Comparison of ENCODE assay signal across 17 cellular contexts in the genomic region with DNA sequence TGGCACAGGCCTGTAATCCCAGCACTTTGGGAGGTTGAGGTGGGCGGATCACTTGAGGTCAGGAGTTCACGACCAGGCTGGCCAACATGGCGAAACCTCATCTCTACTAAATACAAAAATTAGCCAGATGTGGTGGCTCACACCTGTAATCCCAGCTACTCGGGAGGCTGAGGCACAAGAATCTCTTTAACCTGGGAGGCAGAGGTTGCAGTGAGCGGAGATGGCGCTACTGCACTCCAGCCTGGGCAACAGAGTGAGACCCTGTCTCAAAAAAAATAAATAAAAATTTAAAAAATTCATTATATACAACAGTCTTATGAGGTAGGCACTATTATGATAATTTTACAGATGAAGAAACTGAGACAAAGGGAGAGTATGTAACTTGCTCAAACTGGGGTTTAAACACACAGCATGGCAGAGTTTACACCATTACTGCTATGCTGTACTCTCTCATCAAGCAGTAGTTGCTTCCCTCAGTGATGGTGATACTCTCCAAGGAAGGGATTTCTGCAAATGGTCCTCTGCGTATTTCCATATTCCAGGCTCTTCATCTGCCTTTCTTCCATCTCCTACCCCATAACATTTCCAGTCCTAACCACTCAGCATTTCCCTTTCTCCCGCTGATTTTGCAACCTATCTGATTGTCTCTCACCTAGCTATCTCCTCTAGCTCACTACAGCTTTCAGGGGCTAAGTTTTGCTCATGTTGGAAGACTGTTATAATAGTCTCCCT.
DNase-seq lines count a peak whose midpoint lies in the region; ATAC-seq and TF ChIP-seq lines count a peak whose summit lies in the region.
"Had no signal": no experiment of that assay in that cellular context is flagged by ENCODE, and none has a peak within 500 bp of the region (broad histone marks: within the 10 kb centered on the region; RNA-seq: fewer than 3 reads in every experiment).

No MANE protein-coding gene starts in this region.

- peak; percentile 10 for TF ChIP-seq POLR2A in GM18505 (IDR thresholded peaks at IDR 0.05; ENCODE audit: borderline replicate concordance, extremely low read depth, insufficient read depth, insufficient read length)

- intact Hi-C loops in activated CD4-positive, alpha-beta memory T cell treated with anti-CD3 and anti-CD28 coated beads for 36 hours (cut with micrococcal nuclease) = no loop called here
- intact Hi-C loops in activated T-helper 1 cell treated with anti-CD3 and anti-CD28 coated beads, Interleukin-12 subunit alpha, Interleukin-12 subunit beta, Interleukin-2, Interleukin-4 antibody, amounts not matched to agents 30 ng/mL and 10 ng/mL and 1 ng/mL, durations not matched to agents 14 hours and 24 hours and 36 hours (cut with micrococcal nuclease) = no loop called here

- H3K27ac ChIP-seq in caudate nucleus (ENCODE audit: low read depth, low read length) = no peak overlapping the region
- H3K27ac ChIP-seq: HL-60, SK-N-MC had no signal

- no peak for ATAC-seq in GM18505 (IDR thresholded peaks at IDR 0.05; ENCODE audit: unreplicated experiment)
- no peak for ATAC-seq in memory B cell (ENCODE audit: low read depth)
- no peak for ATAC-seq in HG02973 (IDR thresholded peaks at IDR 0.05; ENCODE audit: unreplicated experiment)
- ATAC-seq in stimulated activated naive CD8-positive, alpha-beta T cell treated with anti-CD3 and anti-CD28 coated beads, Interleukin-15, Interleukin-2, amounts not matched to agents 100 U/mL and 50 U/mL, for 24 hours = no peak

- H3K27me3 Mint-ChIP-seq in activated CD4-positive, alpha-beta memory T cell treated with anti-CD3 and anti-CD28 coated beads, Interleukin-2, amount 10 ng/mL, durations not matched to agents 7 days and 5 days = no peaks in the 10 kb centered on the region
- no peaks in the 10 kb centered on the region for H3K27me3 Mint-ChIP-seq in activated CD4-positive, alpha-beta memory T cell treated with anti-CD3 and anti-CD28 coated beads for 36 hours
- no peaks in the 10 kb centered on the region for H3K27me3 Mint-ChIP-seq in activated T-helper 1 cell treated with anti-CD3 and anti-CD28 coated beads, Interleukin-12 subunit alpha, Interleukin-12 subunit beta, Interleukin-2, Interleukin-4 antibody, amounts not matched to agents 30 ng/mL and 10 ng/mL and 1 ng/mL, durations not matched to agents 14 hours and 24 hours and 36 hours (ENCODE audit: insufficient read depth)
- no peaks in the 10 kb centered on the region for H3K27me3 Mint-ChIP-seq in memory B cell

- H3K36me3 Mint-ChIP-seq in activated CD4-positive, alpha-beta memory T cell treated with anti-CD3 and anti-CD28 coated beads, Interleukin-2, amount 10 ng/mL, durations not matched to agents 7 days and 5 days (ENCODE audit: low read depth) = peaks cover 48% of the 10 kb centered on the region
- H3K36me3 Mint-ChIP-seq in activated CD4-positive, alpha-beta memory T cell treated with anti-CD3 and anti-CD28 coated beads for 36 hours = peaks cover 33% of the 10 kb centered on the region
- H3K36me3 Mint-ChIP-seq in activated T-helper 1 cell treated with anti-CD3 and anti-CD28 coated beads, Interleukin-12 subunit alpha, Interleukin-12 subunit beta, Interleukin-2, Interleukin-4 antibody, amounts not matched to agents 30 ng/mL and 10 ng/mL and 1 ng/mL, durations not matched to agents 14 hours and 24 hours and 36 hours (ENCODE audit: low read depth) = peaks cover 40% of the 10 kb centered on the region
- peaks cover 18% of the 10 kb centered on the region for H3K36me3 Mint-ChIP-seq in memory B cell

- POLR2A ChIA-PET in activated CD4-positive, alpha-beta memory T cell treated with anti-CD3 and anti-CD28 coated beads, Interleukin-2, amount 10 ng/mL, durations not matched to agents 7 days and 5 days (lab: Charles Lee) = interaction anchor here (1.3 to 1.5 kb wide), 2 partner anchors 11 to 13 kb away, joined by 3 to 5 read pairs; no protein-coding TSS in a partner anchor
- POLR2A ChIA-PET in activated CD4-positive, alpha-beta memory T cell treated with anti-CD3 and anti-CD28 coated beads for 36 hours (lab: Charles Lee) = interaction anchor here (1.2 kb wide), 1 partner anchor 271 kb away, joined by 4 read pairs; no protein-coding TSS in a partner anchor

- peaks cover 46% of the 10 kb centered on the region for H3K4me1 Mint-ChIP-seq in activated CD4-positive, alpha-beta memory T cell treated with anti-CD3 and anti-CD28 coated beads, Interleukin-2, amount 10 ng/mL, durations not matched to agents 7 days and 5 days
- peaks cover 49% of the 10 kb centered on the region for H3K4me1 Mint-ChIP-seq in activated CD4-positive, alpha-beta memory T cell treated with anti-CD3 and anti-CD28 coated beads for 36 hours (ENCODE audit: low read depth)
- H3K4me1 Mint-ChIP-seq in activated T-helper 1 cell treated with anti-CD3 and anti-CD28 coated beads, Interleukin-12 subunit alpha, Interleukin-12 subunit beta, Interleukin-2, Interleukin-4 antibody, amounts not matched to agents 30 ng/mL and 10 ng/mL and 1 ng/mL, durations not matched to agents 14 hours and 24 hours and 36 hours (ENCODE audit: low read depth) = peaks cover 60% of the 10 kb centered on the region
- H3K4me1 Mint-ChIP-seq in memory B cell = no peaks in the 10 kb centered on the region
- H3K4me1 Mint-ChIP-seq: H9 had no signal

- CTCF ChIA-PET in activated CD4-positive, alpha-beta memory T cell treated with anti-CD3 and anti-CD28 coated beads, Interleukin-2, amount 10 ng/mL, durations not matched to agents 7 days and 5 days (lab: Charles Lee) = interaction anchor here (0.6 kb wide), 1 partner anchor 343 kb away, joined by 3 read pairs; no protein-coding TSS in a partner anchor
- CTCF ChIA-PET in activated CD4-positive, alpha-beta memory T cell treated with anti-CD3 and anti-CD28 coated beads for 36 hours (lab: Charles Lee) = no interaction called here

- H3K27ac Mint-ChIP-seq in activated CD4-positive, alpha-beta memory T cell treated with anti-CD3 and anti-CD28 coated beads, Interleukin-2, amount 10 ng/mL, durations not matched to agents 7 days and 5 days = peak overlapping the region; percentile 17
- no peak overlapping the region for H3K27ac Mint-ChIP-seq in activated CD4-positive, alpha-beta memory T cell treated with anti-CD3 and anti-CD28 coated beads for 36 hours
- H3K27ac Mint-ChIP-seq in activated T-helper 1 cell treated with anti-CD3 and anti-CD28 coated beads, Interleukin-12 subunit alpha, Interleukin-12 subunit beta, Interleukin-2, Interleukin-4 antibody, amounts not matched to agents 30 ng/mL and 10 ng/mL and 1 ng/mL, durations not matched to agents 14 hours and 24 hours and 36 hours = peak overlapping the region; percentile 52
- H3K27ac Mint-ChIP-seq in memory B cell = peak overlapping the region; percentile 2
- H3K27ac Mint-ChIP-seq: H9 had no signal

- DNase-seq in activated CD4-positive, alpha-beta memory T cell treated with anti-CD3 and anti-CD28 coated beads, Interleukin-2, amount 10 ng/mL, durations not matched to agents 7 days and 5 days = no peak
- no peak for DNase-seq in activated CD4-positive, alpha-beta memory T cell treated with anti-CD3 and anti-CD28 coated beads for 36 hours
- no peak for DNase-seq in activated T-helper 1 cell treated with anti-CD3 and anti-CD28 coated beads, Interleukin-12 subunit alpha, Interleukin-12 subunit beta, Interleukin-2, Interleukin-4 antibody, amounts not matched to agents 30 ng/mL and 10 ng/mL and 1 ng/mL, durations not matched to agents 14 hours and 24 hours and 36 hours (ENCODE audit: low spot score)
- DNase-seq in memory B cell (ENCODE audit: low spot score in 2 of 2) = no peak
- no peak for DNase-seq in caudate nucleus (lab: John Stamatoyannopoulos, UW)
- no peak for DNase-seq in stimulated activated naive CD8-positive, alpha-beta T cell treated with anti-CD3 and anti-CD28 coated beads, Interleukin-15, Interleukin-2, amounts not matched to agents 100 U/mL and 50 U/mL, for 24 hours
- DNase-seq: GDM1, H9, NCI-H1048, NCI-H146, NCI-H2081, NCI-H748 treated with DMSO at 0.1 percent for 48 hours, Right ventricle myocardium superior had no signal

- no peak overlapping the region for H3K4me3 Mint-ChIP-seq in activated CD4-positive, alpha-beta memory T cell treated with anti-CD3 and anti-CD28 coated beads, Interleukin-2, amount 10 ng/mL, durations not matched to agents 7 days and 5 days
- H3K4me3 Mint-ChIP-seq in activated CD4-positive, alpha-beta memory T cell treated with anti-CD3 and anti-CD28 coated beads for 36 hours = no peak overlapping the region
- no peak overlapping the region for H3K4me3 Mint-ChIP-seq in activated T-helper 1 cell treated with anti-CD3 and anti-CD28 coated beads, Interleukin-12 subunit alpha, Interleukin-12 subunit beta, Interleukin-2, Interleukin-4 antibody, amounts not matched to agents 30 ng/mL and 10 ng/mL and 1 ng/mL, durations not matched to agents 14 hours and 24 hours and 36 hours
- H3K4me3 Mint-ChIP-seq in memory B cell = no peak overlapping the region
- H3K4me3 Mint-ChIP-seq: H9 had no signal

- H3K9me3 Mint-ChIP-seq in activated CD4-positive, alpha-beta memory T cell treated with anti-CD3 and anti-CD28 coated beads, Interleukin-2, amount 10 ng/mL, durations not matched to agents 7 days and 5 days = peaks cover 26% of the 10 kb centered on the region
- H3K9me3 Mint-ChIP-seq in activated CD4-positive, alpha-beta memory T cell treated with anti-CD3 and anti-CD28 coated beads for 36 hours = peaks cover 35% of the 10 kb centered on the region
- peaks cover 31% of the 10 kb centered on the region for H3K9me3 Mint-ChIP-seq in activated T-helper 1 cell treated with anti-CD3 and anti-CD28 coated beads, Interleukin-12 subunit alpha, Interleukin-12 subunit beta, Interleukin-2, Interleukin-4 antibody, amounts not matched to agents 30 ng/mL and 10 ng/mL and 1 ng/mL, durations not matched to agents 14 hours and 24 hours and 36 hours
- H3K9me3 Mint-ChIP-seq in memory B cell = peaks cover 13% of the 10 kb centered on the region
